10 cellular contexts compared by ENCODE assay signal in the genomic region with DNA sequence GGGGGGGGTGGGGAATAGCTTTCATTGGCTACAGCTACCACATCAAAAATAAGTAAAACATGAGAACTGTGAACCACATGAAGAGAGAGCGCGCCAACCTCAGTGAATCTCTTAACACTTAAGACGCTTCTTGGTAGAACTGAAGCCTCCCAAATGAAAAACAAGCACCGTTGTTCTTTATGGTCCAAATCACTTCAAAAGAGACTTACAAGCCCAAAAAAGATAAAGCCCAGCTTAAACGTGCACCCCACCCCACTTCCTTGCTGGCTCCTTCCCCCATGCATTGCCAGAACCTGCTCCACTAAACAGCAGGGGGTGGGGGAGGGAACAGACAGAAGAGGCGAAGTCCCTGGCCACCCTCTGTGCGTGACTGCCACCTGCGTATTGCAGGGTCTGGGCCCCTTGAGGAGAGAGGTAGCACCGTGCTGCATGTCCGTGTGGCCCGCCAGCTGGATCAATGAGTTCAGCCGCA.
DNase-seq lines count a peak whose midpoint lies in the region; ATAC-seq and TF ChIP-seq lines count a peak whose summit lies in the region.
"Had no signal": no experiment of that assay in that cellular context is flagged by ENCODE, and none has a peak within 500 bp of the region (broad histone marks: within the 10 kb centered on the region; RNA-seq: fewer than 3 reads in every experiment).

No MANE protein-coding gene starts in this region.

- peaks cover 45% of the 10 kb centered on the region for H3K4me1 ChIP-seq in vagina
- H3K4me1 ChIP-seq in osteoblast (ENCODE audit: insufficient read depth, low read length), result peaks cover 14% of the 10 kb centered on the region

- intact Hi-C loops in activated T-helper 2 cell treated with anti-CD3 and anti-CD28 coated beads, Interferon-gamma antibody, Interleukin-2, Interleukin-4, amounts not matched to agents 10 μg/mL and 5 μg/mL and 100 μg/mL, durations not matched to agents 14 hours and 24 hours and 36 hours (cut with micrococcal nuclease), result no loop called here
- intact Hi-C loops in natural killer cell (cut with micrococcal nuclease), result no loop called here
- intact Hi-C loops in vagina (cut with DNase I), result no loop called here
- intact Hi-C loops in Right ventricle myocardium superior (cut with DNase I), result no loop called here

- TF ChIP-seq CTCF in natural killer cell (IDR thresholded peaks at IDR 0.05) (no peak), vagina (IDR thresholded peaks at IDR 0.05) (no peak), osteoblast (IDR thresholded peaks at IDR 0.05; ENCODE audit: extremely low read depth, low read depth, low read length) (no peak)

- TF ChIP-seq POLR2A in vagina (IDR thresholded peaks at IDR 0.05), result no peak

- no peaks in the 10 kb centered on the region for H4K20me1 ChIP-seq in osteoblast (ENCODE audit: insufficient read depth, low read length)

- H3K27me3 Mint-ChIP-seq in activated T-helper 2 cell treated with anti-CD3 and anti-CD28 coated beads, Interferon-gamma antibody, Interleukin-2, Interleukin-4, amounts not matched to agents 10 μg/mL and 5 μg/mL and 100 μg/mL, durations not matched to agents 14 hours and 24 hours and 36 hours (ENCODE audit: low read depth), result no peaks in the 10 kb centered on the region
- no peaks in the 10 kb centered on the region for H3K27me3 Mint-ChIP-seq in natural killer cell (ENCODE audit: low read depth in 2 of 2)

- peak; percentile 60 to 82 (median 74) for ATAC-seq in natural killer cell
- ATAC-seq in Right ventricle myocardium superior (ENCODE audit: poor library complexity), result no peak

- no peak overlapping the region for H3K4me3 ChIP-seq in vagina
- H3K4me3 ChIP-seq in osteoblast (ENCODE audit: insufficient read depth, low read length), result no peak overlapping the region
- H3K4me3 ChIP-seq: adrenal gland had no signal

- no peaks in the 10 kb centered on the region for H3K27me3 ChIP-seq in vagina
- peaks cover 9% of the 10 kb centered on the region for H3K27me3 ChIP-seq in osteoblast (ENCODE audit: insufficient read depth, low read length)
- H3K27me3 ChIP-seq: adrenal gland had no signal

- H3K27ac ChIP-seq in vagina (peak overlapping the region; percentile 69), osteoblast (ENCODE audit: low read depth, low read length) (no peak overlapping the region)
- H3K27ac ChIP-seq: adrenal gland had no signal

- peaks cover 62% of the 10 kb centered on the region for H3K4me1 Mint-ChIP-seq in activated T-helper 2 cell treated with anti-CD3 and anti-CD28 coated beads, Interferon-gamma antibody, Interleukin-2, Interleukin-4, amounts not matched to agents 10 μg/mL and 5 μg/mL and 100 μg/mL, durations not matched to agents 14 hours and 24 hours and 36 hours (ENCODE audit: low read depth)
- peaks cover 32 to 37% of the 10 kb centered on the region in 2 donors for H3K4me1 Mint-ChIP-seq in natural killer cell

- no peaks in the 10 kb centered on the region for H3K79me2 ChIP-seq in osteoblast (ENCODE audit: insufficient read depth, low read length)

- no peaks in the 10 kb centered on the region for H3K9me3 ChIP-seq in vagina
- H3K9me3 ChIP-seq in osteoblast (ENCODE audit: low read depth, low read length), result no peaks in the 10 kb centered on the region
- H3K9me3 ChIP-seq: adrenal gland had no signal

- DNase-seq in activated CD4-positive, CD25-positive, alpha-beta regulatory T cell treated with anti-CD3 and anti-CD28 coated beads, Interleukin-2, amount 50 U/mL, for 16 hours (ENCODE audit: low read depth, low spot score), result peak; percentile 55
- DNase-seq in activated T-helper 2 cell treated with anti-CD3 and anti-CD28 coated beads, Interferon-gamma antibody, Interleukin-2, Interleukin-4, amounts not matched to agents 10 μg/mL and 5 μg/mL and 100 μg/mL, durations not matched to agents 14 hours and 24 hours and 36 hours (ENCODE audit: low spot score), result peak; percentile 62
- DNase-seq in natural killer cell, result no peak
- peak in 1 of 2 donors; percentile 77 for DNase-seq in vagina (ENCODE audit: extremely low spot score in 2 of 2)
- no peak for DNase-seq in osteoblast (ENCODE audit: insufficient read length, low spot score, missing footprints)
- DNase-seq in Right ventricle myocardium superior, result no peak
- no peak for DNase-seq in C1 segment of cervical spinal cord (lab: John Stamatoyannopoulos, UW)
- DNase-seq: adrenal gland, NCI-H1694, nephron progenitor cell had no signal

- H3K36me3 ChIP-seq in vagina (no peaks in the 10 kb centered on the region), osteoblast (ENCODE audit: insufficient read depth, low read length) (no peaks in the 10 kb centered on the region)
- H3K36me3 ChIP-seq: adrenal gland had no signal

- H3K4me2 ChIP-seq in osteoblast (ENCODE audit: insufficient read depth, low read length), result no peak overlapping the region

- no peaks in the 10 kb centered on the region for H3K36me3 Mint-ChIP-seq in activated T-helper 2 cell treated with anti-CD3 and anti-CD28 coated beads, Interferon-gamma antibody, Interleukin-2, Interleukin-4, amounts not matched to agents 10 μg/mL and 5 μg/mL and 100 μg/mL, durations not matched to agents 14 hours and 24 hours and 36 hours (ENCODE audit: low read depth)
- H3K36me3 Mint-ChIP-seq in natural killer cell, result no peaks in the 10 kb centered on the region

- no peaks in the 10 kb centered on the region for H3K9me3 Mint-ChIP-seq in activated T-helper 2 cell treated with anti-CD3 and anti-CD28 coated beads, Interferon-gamma antibody, Interleukin-2, Interleukin-4, amounts not matched to agents 10 μg/mL and 5 μg/mL and 100 μg/mL, durations not matched to agents 14 hours and 24 hours and 36 hours
- H3K9me3 Mint-ChIP-seq in natural killer cell, result no peaks in the 10 kb centered on the region
- H3K9me3 Mint-ChIP-seq: nephron progenitor cell had no signal

- peak overlapping the region; percentile 65 for H3K4me3 Mint-ChIP-seq in activated T-helper 2 cell treated with anti-CD3 and anti-CD28 coated beads, Interferon-gamma antibody, Interleukin-2, Interleukin-4, amounts not matched to agents 10 μg/mL and 5 μg/mL and 100 μg/mL, durations not matched to agents 14 hours and 24 hours and 36 hours (ENCODE audit: low read depth)
- H3K4me3 Mint-ChIP-seq in natural killer cell, result peak overlapping the region; percentile 28
- H3K4me3 Mint-ChIP-seq: nephron progenitor cell had no signal

- H2AFZ ChIP-seq in osteoblast (ENCODE audit: low read length), result no peak overlapping the region

- peak overlapping the region; percentile 88 for H3K27ac Mint-ChIP-seq in activated T-helper 2 cell treated with anti-CD3 and anti-CD28 coated beads, Interferon-gamma antibody, Interleukin-2, Interleukin-4, amounts not matched to agents 10 μg/mL and 5 μg/mL and 100 μg/mL, durations not matched to agents 14 hours and 24 hours and 36 hours
- H3K27ac Mint-ChIP-seq in natural killer cell, result peak overlapping the region in 1 of 2 donors; percentile 44
- H3K27ac Mint-ChIP-seq: nephron progenitor cell had no signal

Comparison
In these comparisons a context has a peak if more than half of its experiments do, and no peak if none do; other contexts are left out.
1. DNase-seq: peak in activated CD4-positive, CD25-positive, alpha-beta regulatory T cell treated with anti-CD3 and anti-CD28 coated beads, Interleukin-2, amount 50 U/mL, for 16 hours (single experiment) and activated T-helper 2 cell treated with anti-CD3 and anti-CD28 coated beads, Interferon-gamma antibody, Interleukin-2, Interleukin-4, amounts not matched to agents 10 μg/mL and 5 μg/mL and 100 μg/mL, durations not matched to agents 14 hours and 24 hours and 36 hours (single experiment); none in natural killer cell (single experiment), osteoblast (single experiment), Right ventricle myocardium superior (single experiment) and C1 segment of cervical spinal cord (0 of 14).